Comparison of ENCODE assay signal across 1 cellular context in genomic region chr1:203682401-203683383, GRCh38.
TF ChIP-seq lines count a peak whose summit lies in the region.

No MANE protein-coding gene starts in this region.

TF ChIP-seq in HepG2, 621 proteins besides CTCF, POLR2A, EP300 and RAD21 (continued from another document and continues in another):
- TF ChIP-seq, protein P1, sequence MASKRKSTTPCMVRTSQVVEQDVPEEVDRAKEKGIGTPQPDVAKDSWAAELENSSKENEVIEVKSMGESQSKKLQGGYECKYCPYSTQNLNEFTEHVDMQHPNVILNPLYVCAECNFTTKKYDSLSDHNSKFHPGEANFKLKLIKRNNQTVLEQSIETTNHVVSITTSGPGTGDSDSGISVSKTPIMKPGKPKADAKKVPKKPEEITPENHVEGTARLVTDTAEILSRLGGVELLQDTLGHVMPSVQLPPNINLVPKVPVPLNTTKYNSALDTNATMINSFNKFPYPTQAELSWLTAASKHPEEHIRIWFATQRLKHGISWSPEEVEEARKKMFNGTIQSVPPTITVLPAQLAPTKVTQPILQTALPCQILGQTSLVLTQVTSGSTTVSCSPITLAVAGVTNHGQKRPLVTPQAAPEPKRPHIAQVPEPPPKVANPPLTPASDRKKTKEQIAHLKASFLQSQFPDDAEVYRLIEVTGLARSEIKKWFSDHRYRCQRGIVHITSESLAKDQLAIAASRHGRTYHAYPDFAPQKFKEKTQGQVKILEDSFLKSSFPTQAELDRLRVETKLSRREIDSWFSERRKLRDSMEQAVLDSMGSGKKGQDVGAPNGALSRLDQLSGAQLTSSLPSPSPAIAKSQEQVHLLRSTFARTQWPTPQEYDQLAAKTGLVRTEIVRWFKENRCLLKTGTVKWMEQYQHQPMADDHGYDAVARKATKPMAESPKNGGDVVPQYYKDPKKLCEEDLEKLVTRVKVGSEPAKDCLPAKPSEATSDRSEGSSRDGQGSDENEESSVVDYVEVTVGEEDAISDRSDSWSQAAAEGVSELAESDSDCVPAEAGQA (IDR thresholded peaks at IDR 0.05; ENCODE audit: low read depth) = 0 out of 2 replicates have a peak, but pooled peaks have one; percentile 33
- TF ChIP-seq, protein P1 (CRISPR knock-in tag; IDR thresholded peaks at IDR 0.05; ENCODE audit: borderline replicate concordance) = no peak
- peak; percentile 89 for TF ChIP-seq FOXP1 (IDR thresholded peaks at IDR 0.05)
- TF ChIP-seq FOXP1 (CRISPR knock-in tag; IDR thresholded peaks at IDR 0.05) = peak; percentile 84
- no peak for TF ChIP-seq NR3C1 (CRISPR knock-in tag; IDR thresholded peaks at IDR 0.05)
- TF ChIP-seq, protein P2, sequence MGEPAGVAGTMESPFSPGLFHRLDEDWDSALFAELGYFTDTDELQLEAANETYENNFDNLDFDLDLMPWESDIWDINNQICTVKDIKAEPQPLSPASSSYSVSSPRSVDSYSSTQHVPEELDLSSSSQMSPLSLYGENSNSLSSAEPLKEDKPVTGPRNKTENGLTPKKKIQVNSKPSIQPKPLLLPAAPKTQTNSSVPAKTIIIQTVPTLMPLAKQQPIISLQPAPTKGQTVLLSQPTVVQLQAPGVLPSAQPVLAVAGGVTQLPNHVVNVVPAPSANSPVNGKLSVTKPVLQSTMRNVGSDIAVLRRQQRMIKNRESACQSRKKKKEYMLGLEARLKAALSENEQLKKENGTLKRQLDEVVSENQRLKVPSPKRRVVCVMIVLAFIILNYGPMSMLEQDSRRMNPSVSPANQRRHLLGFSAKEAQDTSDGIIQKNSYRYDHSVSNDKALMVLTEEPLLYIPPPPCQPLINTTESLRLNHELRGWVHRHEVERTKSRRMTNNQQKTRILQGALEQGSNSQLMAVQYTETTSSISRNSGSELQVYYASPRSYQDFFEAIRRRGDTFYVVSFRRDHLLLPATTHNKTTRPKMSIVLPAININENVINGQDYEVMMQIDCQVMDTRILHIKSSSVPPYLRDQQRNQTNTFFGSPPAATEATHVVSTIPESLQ (CRISPR knock-in tag; conservative IDR thresholded peaks at IDR 0.05) = no peak
- TF ChIP-seq ZNF468 (CRISPR knock-in tag; IDR thresholded peaks at IDR 0.05) = no peak
- no peak for TF ChIP-seq ZFP37 (CRISPR knock-in tag; IDR thresholded peaks at IDR 0.05; ENCODE audit: borderline replicate concordance)
- no peak for TF ChIP-seq RAD51 (IDR thresholded peaks at IDR 0.05; ENCODE audit: borderline replicate concordance)
- TF ChIP-seq KDM4B (CRISPR knock-in tag; IDR thresholded peaks at IDR 0.05) = 0 out of 2 replicates have a peak, but pooled peaks have one; percentile 36
- TF ChIP-seq ETS1 (CRISPR knock-in tag; IDR thresholded peaks at IDR 0.05) = no peak
- TF ChIP-seq TEF (CRISPR knock-in tag; IDR thresholded peaks at IDR 0.05) = no peak
- TF ChIP-seq RFX5 (IDR thresholded peaks at IDR 0.05; ENCODE audit: low read depth, low read length) = peak; percentile 97
- TF ChIP-seq, protein P3, sequence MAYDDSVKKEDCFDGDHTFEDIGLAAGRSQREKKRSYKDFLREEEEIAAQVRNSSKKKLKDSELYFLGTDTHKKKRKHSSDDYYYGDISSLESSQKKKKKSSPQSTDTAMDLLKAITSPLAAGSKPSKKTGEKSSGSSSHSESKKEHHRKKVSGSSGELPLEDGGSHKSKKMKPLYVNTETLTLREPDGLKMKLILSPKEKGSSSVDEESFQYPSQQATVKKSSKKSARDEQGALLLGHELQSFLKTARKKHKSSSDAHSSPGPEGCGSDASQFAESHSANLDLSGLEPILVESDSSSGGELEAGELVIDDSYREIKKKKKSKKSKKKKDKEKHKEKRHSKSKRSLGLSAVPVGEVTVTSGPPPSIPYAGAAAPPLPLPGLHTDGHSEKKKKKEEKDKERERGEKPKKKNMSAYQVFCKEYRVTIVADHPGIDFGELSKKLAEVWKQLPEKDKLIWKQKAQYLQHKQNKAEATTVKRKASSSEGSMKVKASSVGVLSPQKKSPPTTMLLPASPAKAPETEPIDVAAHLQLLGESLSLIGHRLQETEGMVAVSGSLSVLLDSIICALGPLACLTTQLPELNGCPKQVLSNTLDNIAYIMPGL (CRISPR knock-in tag; IDR thresholded peaks at IDR 0.05; ENCODE audit: borderline replicate concordance in 1 of 2, low read depth in 1 of 2) = peak in 1 of 2 experiments; percentile 58; a peak in 1 of 4 replicates
- TF ChIP-seq ZNF160 (CRISPR knock-in tag; IDR thresholded peaks at IDR 0.05) = no peak
- TF ChIP-seq JUND (CRISPR knock-in tag; IDR thresholded peaks at IDR 0.05) = peak; percentile 48
- peak; percentile 48; the same call in 1 of the 2 replicates for TF ChIP-seq SOX5 (CRISPR knock-in tag; IDR thresholded peaks at IDR 0.05; ENCODE audit: borderline replicate concordance)
- peak; percentile 98 for TF ChIP-seq KDM5A (IDR thresholded peaks at IDR 0.05; ENCODE audit: borderline replicate concordance, low read length)
- TF ChIP-seq STAT5B (CRISPR knock-in tag; IDR thresholded peaks at IDR 0.05) = 0 out of 2 replicates have a peak, but pooled peaks have one; percentile 49
- TF ChIP-seq ZBTB42 (CRISPR knock-in tag; IDR thresholded peaks at IDR 0.05) = no peak
- TF ChIP-seq CEBPG (CRISPR knock-in tag; IDR thresholded peaks at IDR 0.05) = peak; percentile 55
- no peak for TF ChIP-seq FIP1L1 (IDR thresholded peaks at IDR 0.05; ENCODE audit: borderline replicate concordance, insufficient read depth, low read depth, low read length)
- no peak for TF ChIP-seq KLF12 (CRISPR knock-in tag; IDR thresholded peaks at IDR 0.05; ENCODE audit: borderline replicate concordance)
- peak; percentile 96 for TF ChIP-seq YEATS2 (CRISPR knock-in tag; IDR thresholded peaks at IDR 0.05; ENCODE audit: borderline replicate concordance)
- no peak for TF ChIP-seq ZNF451 (CRISPR knock-in tag; IDR thresholded peaks at IDR 0.05)
- peak; percentile 95 for TF ChIP-seq MIXL1 (CRISPR knock-in tag; IDR thresholded peaks at IDR 0.05)
- no peak for TF ChIP-seq ZNF766 (CRISPR knock-in tag; IDR thresholded peaks at IDR 0.05; ENCODE audit: borderline replicate concordance)
- TF ChIP-seq, protein P4, sequence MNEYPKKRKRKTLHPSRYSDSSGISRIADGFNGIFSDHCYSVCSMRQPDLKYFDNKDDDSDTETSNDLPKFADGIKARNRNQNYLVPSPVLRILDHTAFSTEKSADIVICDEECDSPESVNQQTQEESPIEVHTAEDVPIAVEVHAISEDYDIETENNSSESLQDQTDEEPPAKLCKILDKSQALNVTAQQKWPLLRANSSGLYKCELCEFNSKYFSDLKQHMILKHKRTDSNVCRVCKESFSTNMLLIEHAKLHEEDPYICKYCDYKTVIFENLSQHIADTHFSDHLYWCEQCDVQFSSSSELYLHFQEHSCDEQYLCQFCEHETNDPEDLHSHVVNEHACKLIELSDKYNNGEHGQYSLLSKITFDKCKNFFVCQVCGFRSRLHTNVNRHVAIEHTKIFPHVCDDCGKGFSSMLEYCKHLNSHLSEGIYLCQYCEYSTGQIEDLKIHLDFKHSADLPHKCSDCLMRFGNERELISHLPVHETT (CRISPR knock-in tag; conservative IDR thresholded peaks at IDR 0.05) = 0 out of 2 replicates have a peak, but pooled peaks have one; percentile 50
- peak; percentile 37 for TF ChIP-seq SKI (IDR thresholded peaks at IDR 0.05; ENCODE audit: partially characterized antibody)
- TF ChIP-seq IRF2 (CRISPR knock-in tag; IDR thresholded peaks at IDR 0.05) = peak; percentile 92
- TF ChIP-seq, protein P5, sequence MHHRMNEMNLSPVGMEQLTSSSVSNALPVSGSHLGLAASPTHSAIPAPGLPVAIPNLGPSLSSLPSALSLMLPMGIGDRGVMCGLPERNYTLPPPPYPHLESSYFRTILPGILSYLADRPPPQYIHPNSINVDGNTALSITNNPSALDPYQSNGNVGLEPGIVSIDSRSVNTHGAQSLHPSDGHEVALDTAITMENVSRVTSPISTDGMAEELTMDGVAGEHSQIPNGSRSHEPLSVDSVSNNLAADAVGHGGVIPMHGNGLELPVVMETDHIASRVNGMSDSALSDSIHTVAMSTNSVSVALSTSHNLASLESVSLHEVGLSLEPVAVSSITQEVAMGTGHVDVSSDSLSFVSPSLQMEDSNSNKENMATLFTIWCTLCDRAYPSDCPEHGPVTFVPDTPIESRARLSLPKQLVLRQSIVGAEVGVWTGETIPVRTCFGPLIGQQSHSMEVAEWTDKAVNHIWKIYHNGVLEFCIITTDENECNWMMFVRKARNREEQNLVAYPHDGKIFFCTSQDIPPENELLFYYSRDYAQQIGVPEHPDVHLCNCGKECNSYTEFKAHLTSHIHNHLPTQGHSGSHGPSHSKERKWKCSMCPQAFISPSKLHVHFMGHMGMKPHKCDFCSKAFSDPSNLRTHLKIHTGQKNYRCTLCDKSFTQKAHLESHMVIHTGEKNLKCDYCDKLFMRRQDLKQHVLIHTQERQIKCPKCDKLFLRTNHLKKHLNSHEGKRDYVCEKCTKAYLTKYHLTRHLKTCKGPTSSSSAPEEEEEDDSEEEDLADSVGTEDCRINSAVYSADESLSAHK (CRISPR knock-in tag; IDR thresholded peaks at IDR 0.05; ENCODE audit: borderline replicate concordance) = no peak
- TF ChIP-seq TEAD3 (CRISPR knock-in tag; optimal IDR thresholded peaks at IDR 0.05; ENCODE audit: borderline replicate concordance) = peak; percentile 54
- no peak for TF ChIP-seq ZMYM2 (CRISPR knock-in tag; IDR thresholded peaks at IDR 0.05)
- TF ChIP-seq ZXDC (CRISPR knock-in tag; IDR thresholded peaks at IDR 0.05) = no peak
- no peak for TF ChIP-seq ZNF256 (CRISPR knock-in tag; conservative IDR thresholded peaks at IDR 0.05)
- TF ChIP-seq PCBP2 (optimal IDR thresholded peaks at IDR 0.05; ENCODE audit: low read depth, low read length, poor library complexity, severe bottlenecking) = no peak
- TF ChIP-seq NFE2L2 (IDR thresholded peaks at IDR 0.05; ENCODE audit: low read length) = no peak
- no peak for TF ChIP-seq HNRNPL (IDR thresholded peaks at IDR 0.05; ENCODE audit: low read depth, low read length)
- peak; percentile 89 for TF ChIP-seq HDAC1 (CRISPR knock-in tag; IDR thresholded peaks at IDR 0.05)
- 0 out of 2 replicates have a peak, but pooled peaks have one; percentile 31 for TF ChIP-seq CBFB (CRISPR knock-in tag; IDR thresholded peaks at IDR 0.05)
- TF ChIP-seq SRF (IDR thresholded peaks at IDR 0.05; ENCODE audit: low read depth, low read length) = peak; percentile 58; the same call in 1 of the 2 replicates
- TF ChIP-seq NFYC (CRISPR knock-in tag; IDR thresholded peaks at IDR 0.05) = no peak
- TF ChIP-seq KDM3A (CRISPR knock-in tag; IDR thresholded peaks at IDR 0.05; ENCODE audit: low read depth) = 0 out of 2 replicates have a peak, but pooled peaks have one; percentile 33
- no peak for TF ChIP-seq HNF4G (IDR thresholded peaks at IDR 0.05; ENCODE audit: borderline replicate concordance, low read depth, low read length)
- no peak for TF ChIP-seq HNF4G (CRISPR knock-in tag; IDR thresholded peaks at IDR 0.05; ENCODE audit: borderline replicate concordance, low read depth)
- no peak for TF ChIP-seq JUN (CRISPR knock-in tag; IDR thresholded peaks at IDR 0.05)
- TF ChIP-seq DRAP1 (CRISPR knock-in tag; IDR thresholded peaks at IDR 0.05) = 0 out of 2 replicates have a peak, but pooled peaks have one; percentile 17
- TF ChIP-seq ZNF670 (CRISPR knock-in tag; IDR thresholded peaks at IDR 0.05; ENCODE audit: borderline replicate concordance) = no peak
- TF ChIP-seq HOXA3 (CRISPR knock-in tag; IDR thresholded peaks at IDR 0.05) = peak; percentile 55; the same call in 1 of the 2 replicates
